Comparison of ENCODE assay signal across 9 cellular contexts in the genomic region with DNA sequence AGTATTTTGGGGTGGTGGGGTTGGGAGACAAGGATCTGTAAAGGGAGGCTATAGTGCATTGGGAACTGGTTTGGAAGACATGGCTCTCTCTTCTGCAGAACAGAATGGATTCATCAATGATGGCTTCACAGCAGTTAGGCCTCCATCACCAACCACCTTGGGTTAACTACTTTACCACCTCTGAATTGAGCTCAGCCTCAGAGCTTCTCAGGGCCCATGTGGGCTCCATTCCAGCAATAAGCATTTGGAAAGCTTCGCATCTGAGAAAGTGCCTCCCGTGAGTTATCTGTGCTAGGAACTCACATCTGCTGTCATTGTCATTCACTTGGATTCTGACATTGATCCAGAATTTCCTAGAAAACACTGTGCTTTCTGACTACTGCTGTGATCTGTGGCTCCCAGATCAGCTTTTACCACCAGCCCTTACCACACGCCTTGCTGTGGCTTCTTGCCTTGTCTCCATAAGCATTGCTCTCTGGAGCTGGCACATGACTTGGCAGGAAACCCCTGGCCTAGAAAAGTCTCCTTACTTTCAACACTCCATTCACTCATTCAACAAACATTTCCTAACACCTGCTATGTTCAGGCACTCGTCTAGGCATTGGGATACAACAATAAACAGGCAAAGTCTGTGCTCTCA.
DNase-seq lines count a peak whose midpoint lies in the region; ATAC-seq, FAIRE-seq and TF ChIP-seq lines count a peak whose summit lies in the region.
"Had no signal": no experiment of that assay in that cellular context is flagged by ENCODE, and none has a peak within 500 bp of the region (broad histone marks: within the 10 kb centered on the region; RNA-seq: fewer than 3 reads in every experiment).

No MANE protein-coding gene starts in this region.

- H3K9me3 Mint-ChIP-seq in activated CD8-positive, alpha-beta T cell treated with anti-CD3 and anti-CD28 coated beads for 36 hours, result no peaks in the 10 kb centered on the region

- WGBS in small intestine, 3 donors, result 68 to 85% (median 80%) methylated on average over 4 of the region's 4 CpGs

- H3K27ac ChIP-seq in small intestine (ENCODE audit: low read depth in 1 of 2, low read length in 1 of 2), result peak overlapping the region; percentile 28 to 39

- H3K36me3 Mint-ChIP-seq in activated CD8-positive, alpha-beta T cell treated with anti-CD3 and anti-CD28 coated beads for 36 hours (ENCODE audit: low read depth), result no peaks in the 10 kb centered on the region

- no peak for TF ChIP-seq CTCF in activated CD8-positive, alpha-beta T cell treated with anti-CD3 and anti-CD28 coated beads for 36 hours (IDR thresholded peaks at IDR 0.05)

- H3K4me3 ChIP-seq in small intestine (ENCODE audit: low read depth in 1 of 2, low read length in 2 of 2), result no peak overlapping the region
- H3K4me3 ChIP-seq: lung had no signal

- H3K27ac Mint-ChIP-seq in activated CD8-positive, alpha-beta T cell treated with anti-CD3 and anti-CD28 coated beads for 36 hours, result no peak overlapping the region

- no peaks in the 10 kb centered on the region for H3K4me1 ChIP-seq in small intestine (ENCODE audit: control insufficient read depth in 2 of 2, insufficient read depth in 1 of 2, low read depth in 1 of 2, low read length in 1 of 2)

- intact Hi-C loops in activated CD8-positive, alpha-beta T cell treated with anti-CD3 and anti-CD28 coated beads for 36 hours (cut with micrococcal nuclease), result loop anchor here (1.0 to 5.0 kb wide), 5 partner anchors 46 to 119 kb away; partner anchors contain the start of gene EGR2

- ATAC-seq in HG02938 (IDR thresholded peaks at IDR 0.05; ENCODE audit: unreplicated experiment) (peak; percentile 3), GM21381 (IDR thresholded peaks at IDR 0.05; ENCODE audit: unreplicated experiment) (no peak)
- ATAC-seq in activated CD8-positive, alpha-beta T cell treated with anti-CD3 and anti-CD28 coated beads for 36 hours, result peak; percentile 12

- H3K27me3 Mint-ChIP-seq in activated CD8-positive, alpha-beta T cell treated with anti-CD3 and anti-CD28 coated beads for 36 hours, result peaks cover 3% of the 10 kb centered on the region

- no peak for FAIRE-seq in small intestine (lab: Jason Lieb, UNC)

- CTCF ChIA-PET in activated CD8-positive, alpha-beta T cell treated with anti-CD3 and anti-CD28 coated beads for 36 hours (lab: Charles Lee), result interaction anchor here (1.2 to 6.5 kb wide), 15 partner anchors 16 to 179 kb away, joined by 3 to 35 read pairs (median 7); partner anchors contain the start of gene EGR2

- no peaks in the 10 kb centered on the region for H3K36me3 ChIP-seq in small intestine (ENCODE audit: control insufficient read depth in 2 of 2, insufficient read depth in 2 of 2, low read length in 2 of 2)

- no peaks in the 10 kb centered on the region for H3K9me3 ChIP-seq in small intestine (ENCODE audit: control insufficient read depth, low read depth)

- peak; percentile 36 to 40 for DNase-seq in activated T-cell treated with anti-CD3 and anti-CD28 coated beads, Interleukin-2, amount 50 U/mL, for 48 hours
- no peak for DNase-seq in activated T-cell treated with anti-CD3 and anti-CD28 coated beads for 4 hours
- DNase-seq in activated CD8-positive, alpha-beta T cell treated with anti-CD3 and anti-CD28 coated beads for 36 hours, result peak; percentile 63
- no peak for DNase-seq in small intestine
- no peak for DNase-seq in HUDEP-2 (lab: John Stamatoyannopoulos, UW; ENCODE audit: unreplicated experiment in 76 of 76)
- DNase-seq in DMS 273 (lab: John Stamatoyannopoulos, UW; ENCODE audit: unreplicated experiment), result no peak

- peaks cover 15% of the 10 kb centered on the region for H3K4me1 Mint-ChIP-seq in activated CD8-positive, alpha-beta T cell treated with anti-CD3 and anti-CD28 coated beads for 36 hours (ENCODE audit: low read depth)

- peak overlapping the region; percentile 49 for H3K4me3 Mint-ChIP-seq in activated CD8-positive, alpha-beta T cell treated with anti-CD3 and anti-CD28 coated beads for 36 hours

- POLR2A ChIA-PET in activated CD8-positive, alpha-beta T cell treated with anti-CD3 and anti-CD28 coated beads for 36 hours (lab: Charles Lee), result interaction anchor here (0.6 to 5.4 kb wide), 20 partner anchors 11 to 535 kb away, joined by 3 to 46 read pairs (median 4); partner anchors contain the start of genes ADO and EGR2

- H3K27me3 ChIP-seq in small intestine (ENCODE audit: control insufficient read depth in 2 of 2, insufficient read depth in 2 of 2, low read length in 2 of 2), result no peaks in the 10 kb centered on the region

Comparison
In these comparisons a context has a peak if more than half of its experiments do, and no peak if none do; other contexts are left out.
1. DNase-seq: peak in activated T-cell treated with anti-CD3 and anti-CD28 coated beads, Interleukin-2, amount 50 U/mL, for 48 hours (2 of 2) and activated CD8-positive, alpha-beta T cell treated with anti-CD3 and anti-CD28 coated beads for 36 hours (single experiment); none in activated T-cell treated with anti-CD3 and anti-CD28 coated beads for 4 hours (single experiment), small intestine (single experiment), HUDEP-2 (0 of 76) and DMS 273 (single experiment).